ENCODE assay signal across 3 cellular contexts in the genomic region with DNA sequence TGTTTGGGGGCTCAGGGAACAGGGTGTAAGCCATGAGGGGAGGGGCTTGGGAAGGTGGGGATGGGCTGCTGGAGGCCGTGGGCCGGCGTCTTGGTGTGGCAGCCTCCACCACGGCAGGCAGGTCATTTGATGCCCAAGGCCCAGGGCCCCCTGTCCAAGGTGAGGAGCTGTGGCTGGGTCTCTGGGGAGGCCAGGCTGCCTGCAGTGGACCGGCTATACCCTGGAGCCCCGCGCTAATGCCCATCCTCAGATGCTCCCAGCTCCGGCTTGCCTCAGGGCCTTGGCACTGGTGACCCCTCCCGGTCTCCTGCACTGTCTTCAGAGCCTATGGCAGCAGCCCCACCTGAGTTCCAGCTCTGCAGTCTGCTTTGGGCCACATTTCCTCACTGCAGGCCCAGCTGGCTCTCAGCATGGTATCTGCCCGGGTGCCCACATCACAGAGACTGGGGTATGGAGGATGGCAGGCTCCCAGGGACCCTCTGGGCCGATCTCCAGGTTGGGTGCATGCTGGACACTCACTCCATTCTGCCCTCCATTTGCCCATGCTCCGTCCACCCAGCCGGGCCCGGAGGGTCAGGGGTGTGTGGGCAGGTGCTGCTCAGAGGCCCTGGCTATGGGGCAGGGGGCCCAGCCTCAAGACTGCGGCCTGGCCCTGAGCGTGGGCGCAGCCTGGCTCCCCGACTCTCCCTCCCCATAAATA. TPM values are rescaled to one million over a fixed set of nuclear protein-coding genes. Genes with fewer than 3 reads are reported as not detected.
"Had no signal": no experiment of that assay in that cellular context is flagged by ENCODE, and none has a peak within 500 bp of the region (broad histone marks: within the 10 kb centered on the region; RNA-seq: fewer than 3 reads in every experiment).

No MANE protein-coding gene starts in this region.

RNA-seq across cellular contexts. Expression of a gene that starts 21.7 kb away (rescaled TPM):
- total RNA-seq: fibroblast of villous mesenchyme, lung microvascular endothelial cell, mononuclear cell had no signal
